1 cellular context compared by ENCODE assay signal in the genomic region with DNA sequence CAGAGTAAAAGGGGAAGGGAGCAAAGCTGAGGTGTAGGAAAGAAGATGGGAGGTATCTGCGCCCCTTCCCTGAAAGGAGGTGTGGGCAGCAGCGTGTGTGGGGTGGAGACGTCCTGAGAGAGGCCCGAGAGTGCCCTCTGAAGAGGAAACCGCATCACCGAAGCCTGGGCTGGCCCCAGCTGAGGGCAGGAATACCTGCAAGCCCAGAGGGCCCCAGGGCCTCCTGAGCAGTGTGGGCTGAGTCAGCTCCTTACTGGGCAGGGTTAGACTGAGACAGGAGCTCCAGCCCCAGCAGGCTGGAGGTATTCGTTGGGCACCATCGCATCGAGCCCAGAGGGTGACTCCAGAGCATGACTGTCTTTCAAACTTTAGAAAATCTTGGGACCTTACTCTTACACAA.
TF ChIP-seq lines count a peak whose summit lies in the region.

No MANE protein-coding gene starts in this region.

TF ChIP-seq in WTC11, 78 proteins besides CTCF, POLR2A, EP300 and RAD21 (continued from another document):
- TF ChIP-seq, protein P1, sequence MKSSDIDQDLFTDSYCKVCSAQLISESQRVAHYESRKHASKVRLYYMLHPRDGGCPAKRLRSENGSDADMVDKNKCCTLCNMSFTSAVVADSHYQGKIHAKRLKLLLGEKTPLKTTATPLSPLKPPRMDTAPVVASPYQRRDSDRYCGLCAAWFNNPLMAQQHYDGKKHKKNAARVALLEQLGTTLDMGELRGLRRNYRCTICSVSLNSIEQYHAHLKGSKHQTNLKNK (CRISPR knock-in tag; IDR thresholded peaks at IDR 0.05) = no peak
- TF ChIP-seq ZBTB43 (CRISPR knock-in tag; IDR thresholded peaks at IDR 0.05) = no peak
- no peak for TF ChIP-seq SOX15 (CRISPR knock-in tag; IDR thresholded peaks at IDR 0.05)
- no peak for TF ChIP-seq SP1 (CRISPR knock-in tag; conservative IDR thresholded peaks at IDR 0.05)
- TF ChIP-seq CREB1 (CRISPR knock-in tag; IDR thresholded peaks at IDR 0.05) = no peak
- TF ChIP-seq MYBL2 (CRISPR knock-in tag; IDR thresholded peaks at IDR 0.05) = no peak
- TF ChIP-seq PRRX2 (CRISPR knock-in tag; IDR thresholded peaks at IDR 0.05) = no peak
- no peak for TF ChIP-seq MAX (CRISPR knock-in tag; IDR thresholded peaks at IDR 0.05)
- TF ChIP-seq ZNF396 (CRISPR knock-in tag; IDR thresholded peaks at IDR 0.05; ENCODE audit: borderline replicate concordance) = no peak
- TF ChIP-seq NFATC4 (CRISPR knock-in tag; IDR thresholded peaks at IDR 0.05) = no peak
- TF ChIP-seq CDX4 (CRISPR knock-in tag; IDR thresholded peaks at IDR 0.05; ENCODE audit: borderline replicate concordance) = no peak
